1 cellular context compared by ENCODE assay signal in genomic region chr6:75124085-75124484, GRCh38.
TF ChIP-seq lines count a peak whose summit lies in the region.

No MANE protein-coding gene starts in this region.

TF ChIP-seq in GM23338, 12 proteins besides CTCF, POLR2A, EP300 and RAD21 (continued from another document):
- no peak for TF ChIP-seq ZNF462 (CRISPR knock-in tag; IDR thresholded peaks at IDR 0.05)
